Comparison of ENCODE assay signal across 10 cellular contexts in genomic region chr14:75514673-75515630, GRCh38. TPM values are rescaled to one million over a fixed set of nuclear protein-coding genes. Genes with fewer than 3 reads are reported as not detected.
DNase-seq lines count a peak whose midpoint lies in the region; ATAC-seq, FAIRE-seq and TF ChIP-seq lines count a peak whose summit lies in the region.
"Had no signal": no experiment of that assay in that cellular context is flagged by ENCODE, and none has a peak within 500 bp of the region (broad histone marks: within the 10 kb centered on the region; RNA-seq: fewer than 3 reads in every experiment).

No MANE protein-coding gene starts in this region.

- no peak overlapping the region for H3K9ac ChIP-seq in astrocyte (ENCODE audit: low read length)

- no peaks in the 10 kb centered on the region for H3K36me3 ChIP-seq in GM23338 (ENCODE audit: insufficient read depth)
- H3K36me3 ChIP-seq in astrocyte (ENCODE audit: insufficient read depth, low read length): no peaks in the 10 kb centered on the region
- no peaks in the 10 kb centered on the region for H3K36me3 ChIP-seq in lung (ENCODE audit: control insufficient read depth in 2 of 2, insufficient read depth in 2 of 2, low read length in 2 of 2)
- H3K36me3 ChIP-seq in urinary bladder (ENCODE audit: insufficient read depth): no peaks in the 10 kb centered on the region
- H3K36me3 ChIP-seq: SJSA1 had no signal

- H2AFZ ChIP-seq in GM23338: peak overlapping the region; percentile 97
- peak overlapping the region; percentile 54 for H2AFZ ChIP-seq in astrocyte (ENCODE audit: low read depth, low read length)

- H4K20me1 ChIP-seq in GM23338 (replicated peaks; ENCODE audit: insufficient read depth) (no peaks in the 10 kb centered on the region), astrocyte (ENCODE audit: insufficient read depth, low read length) (no peaks in the 10 kb centered on the region)

- no peaks in the 10 kb centered on the region for H3K36me3 Mint-ChIP-seq in GM23338 (ENCODE audit: low read depth)
- H3K36me3 Mint-ChIP-seq in astrocyte (ENCODE audit: low read depth, unreplicated experiment): no peaks in the 10 kb centered on the region

- H3K4me2 ChIP-seq in GM23338 (peak overlapping the region; percentile 51), astrocyte (ENCODE audit: low read length) (peak overlapping the region; percentile 78)

- H3K79me2 ChIP-seq in GM23338 (replicated peaks; ENCODE audit: insufficient read depth) (no peaks in the 10 kb centered on the region), astrocyte (ENCODE audit: insufficient read depth, low read length) (no peaks in the 10 kb centered on the region)

- no peak for FAIRE-seq in astrocyte (lab: Jason Lieb, UNC)

- DNase-seq in GM23338 (ENCODE audit: low spot score): peak; percentile 60
- DNase-seq in NOMO-1 treated with DMSO at 0.1 percent for 48 hours (lab: John Stamatoyannopoulos, UW; ENCODE audit: unreplicated experiment): peak; percentile 74
- no peak for DNase-seq in astrocyte (ENCODE audit: low read depth)
- DNase-seq in lung (ENCODE audit: low spot score): no peak
- no peak for DNase-seq in lower leg skin (ENCODE audit: low spot score in 2 of 2)
- no peak for DNase-seq in NCI-H2081 (lab: John Stamatoyannopoulos, UW)

- H3K4me3 ChIP-seq in GM23338 (no peak overlapping the region), astrocyte (ENCODE audit: insufficient read depth, low read depth, low read length) (no peak overlapping the region), lung (peak overlapping the region; percentile 9), urinary bladder (ENCODE audit: low read depth, low read length) (peak overlapping the region; percentile 19), lower leg skin (ENCODE audit: low read depth, poor library complexity, severe bottlenecking) (no peak overlapping the region)
- H3K4me3 ChIP-seq: SJSA1 had no signal

- H3K9me3 ChIP-seq in astrocyte (ENCODE audit: insufficient read depth, low read depth, low read length): no peaks in the 10 kb centered on the region
- H3K9me3 ChIP-seq in lung (ENCODE audit: control insufficient read depth in 2 of 2, insufficient read depth in 1 of 2, low read length in 1 of 2): peaks cover 5% of the 10 kb centered on the region in 2 donors
- H3K9me3 ChIP-seq: SJSA1 had no signal

- H3K27ac Mint-ChIP-seq in GM23338 (no peak overlapping the region), astrocyte (ENCODE audit: unreplicated experiment) (no peak overlapping the region)

- 0 out of 3 replicates have a peak, but pooled peaks have one; percentile 6 for TF ChIP-seq CTCF in GM12872 (IDR thresholded peaks at IDR 0.05; ENCODE audit: insufficient read depth, low read depth, low read length)
- peak; percentile 50 for TF ChIP-seq CTCF in GM23338 (conservative IDR thresholded peaks at IDR 0.05; ENCODE audit: low read depth in 2 of 2)
- no peak for TF ChIP-seq CTCF in astrocyte (IDR thresholded peaks at IDR 0.05; ENCODE audit: insufficient read depth, low read depth, low read length)
- no peak for TF ChIP-seq CTCF in lung (IDR thresholded peaks at IDR 0.05; ENCODE audit: control extremely low read depth, extremely low read depth)
- TF ChIP-seq CTCF in lower leg skin (IDR thresholded peaks at IDR 0.05): no peak

- peaks cover 11% of the 10 kb centered on the region for H3K4me1 ChIP-seq in GM23338 (ENCODE audit: insufficient read depth)
- H3K4me1 ChIP-seq in astrocyte (ENCODE audit: insufficient read depth, low read length): no peaks in the 10 kb centered on the region
- peaks cover 0 to 10% of the 10 kb centered on the region in 2 donors for H3K4me1 ChIP-seq in lung (ENCODE audit: control insufficient read depth in 2 of 2, insufficient read depth in 2 of 2, low read length in 2 of 2)
- H3K4me1 ChIP-seq in urinary bladder (ENCODE audit: insufficient read depth): no peaks in the 10 kb centered on the region
- H3K4me1 ChIP-seq: SJSA1 had no signal

- no peak for TF ChIP-seq POLR2A in lower leg skin (IDR thresholded peaks at IDR 0.05)

- H3K9me2 ChIP-seq in GM23338 (ENCODE audit: insufficient read depth): no peaks in the 10 kb centered on the region

- no peaks in the 10 kb centered on the region for H3K27me3 ChIP-seq in GM23338 (ENCODE audit: insufficient read depth)
- peaks cover 19% of the 10 kb centered on the region for H3K27me3 ChIP-seq in astrocyte (ENCODE audit: insufficient read depth, low read length)
- H3K27me3 ChIP-seq in lung (ENCODE audit: control insufficient read depth, insufficient read depth): no peaks in the 10 kb centered on the region
- H3K27me3 ChIP-seq: SJSA1 had no signal

- no peak overlapping the region for H3K4me3 Mint-ChIP-seq in GM23338
- no peak overlapping the region for H3K4me3 Mint-ChIP-seq in astrocyte (ENCODE audit: unreplicated experiment)

- intact Hi-C loops in lower leg skin (cut with DNase I; ENCODE audit: low total_unique reads): no loop called here

- H3K27me3 Mint-ChIP-seq in GM23338 (ENCODE audit: insufficient read depth, low read depth, poor library complexity) (peaks cover 3% of the 10 kb centered on the region), astrocyte (ENCODE audit: low read depth, unreplicated experiment) (peaks cover 7% of the 10 kb centered on the region)

- H3F3A ChIP-seq in GM23338 (replicated peaks; ENCODE audit: low read depth): 0 out of 2 replicates have a peak, but pooled peaks cover 3% of the 10 kb centered on the region

- H3K27ac ChIP-seq in GM23338 (ENCODE audit: low read depth): no peak overlapping the region
- no peak overlapping the region for H3K27ac ChIP-seq in astrocyte (ENCODE audit: low read depth, low read length)
- peak overlapping the region in 1 of 2 donors; percentile 33 for H3K27ac ChIP-seq in lung (ENCODE audit: low read depth in 1 of 2, low read length in 1 of 2)
- no peak overlapping the region for H3K27ac ChIP-seq in urinary bladder (ENCODE audit: low read depth)
- H3K27ac ChIP-seq: SJSA1 had no signal

- ATAC-seq in GM23338: peak; percentile 73
- peak; percentile 62 for ATAC-seq in lung (ENCODE audit: insufficient read depth, low FRiP score)

- H3K9me3 Mint-ChIP-seq in GM23338 (peaks cover 4% of the 10 kb centered on the region; the same call in 2 of the 3 replicates), astrocyte (ENCODE audit: unreplicated experiment) (peaks cover 16% of the 10 kb centered on the region)

- H3K4me1 Mint-ChIP-seq in GM23338: peaks cover 9% of the 10 kb centered on the region; the same call in 2 of the 3 replicates
- H3K4me1 Mint-ChIP-seq in astrocyte (ENCODE audit: low read depth, unreplicated experiment): no peaks in the 10 kb centered on the region

- WGBS in lung, 2 donors: 31 to 38% methylated on average over 29 of the region's 29 CpGs
- 38% methylated on average over 29 of the region's 29 CpGs for WGBS in urinary bladder
- WGBS in lower leg skin, 2 donors: 27 to 47% methylated on average over 29 of the region's 29 CpGs

TF ChIP-seq in GM23338, 12 proteins besides CTCF, POLR2A, EP300 and RAD21 (continues in another document):
- TF ChIP-seq, protein P1, sequence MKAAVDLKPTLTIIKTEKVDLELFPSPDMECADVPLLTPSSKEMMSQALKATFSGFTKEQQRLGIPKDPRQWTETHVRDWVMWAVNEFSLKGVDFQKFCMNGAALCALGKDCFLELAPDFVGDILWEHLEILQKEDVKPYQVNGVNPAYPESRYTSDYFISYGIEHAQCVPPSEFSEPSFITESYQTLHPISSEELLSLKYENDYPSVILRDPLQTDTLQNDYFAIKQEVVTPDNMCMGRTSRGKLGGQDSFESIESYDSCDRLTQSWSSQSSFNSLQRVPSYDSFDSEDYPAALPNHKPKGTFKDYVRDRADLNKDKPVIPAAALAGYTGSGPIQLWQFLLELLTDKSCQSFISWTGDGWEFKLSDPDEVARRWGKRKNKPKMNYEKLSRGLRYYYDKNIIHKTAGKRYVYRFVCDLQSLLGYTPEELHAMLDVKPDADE (IDR thresholded peaks at IDR 0.05): no peak
- no peak for TF ChIP-seq STAT1 (IDR thresholded peaks at IDR 0.05; ENCODE audit: unreplicated experiment)
- no peak for TF ChIP-seq EZH2phosphoT487 (IDR thresholded peaks at IDR 0.05; ENCODE audit: unreplicated experiment)
- TF ChIP-seq JUNB (IDR thresholded peaks at IDR 0.05; ENCODE audit: unreplicated experiment): no peak

RNA-seq across cellular contexts. Expression of gene BATF, which starts 7.3 kb away (rescaled TPM):
- total RNA-seq in GM23338 (2014; rRNA removed; shearing (Covaris generic)): not detected in 2 replicates
- polyA plus RNA-seq in GM23338 (2016; fragmentation: Nextera tagmentation; extraction: Ambion mirVana) (not detected in 2 replicates), lung (10 to 100 TPM; 15.2 to 74.3 TPM), urinary bladder (8.9 TPM)
- total RNA-seq in astrocyte (not detected in 2 replicates), lung (1 to 10 TPM; 7.4 to 8.2 TPM), urinary bladder (5.1 TPM), lower leg skin (1 to 10 TPM; 2.1 to 7.3 (median 4.6) TPM)
- total RNA-seq: renal cortical epithelial cell, SJSA1 had no signal

Comparison
In these comparisons a context has a peak if more than half of its experiments do, and no peak if none do; other contexts are left out.
1. CTCF ChIP-seq: peak in GM12872 (single experiment) and GM23338 (2 of 2); none in astrocyte (single experiment), lung (single experiment) and lower leg skin (0 of 3).
2. DNase-seq: peak in GM23338 (single experiment) and NOMO-1 treated with DMSO at 0.1 percent for 48 hours (single experiment); none in astrocyte (single experiment), lung (single experiment), lower leg skin (0 of 2) and NCI-H2081 (0 of 2).
3. H3K4me3 ChIP-seq: peak in lung (single experiment) and urinary bladder (single experiment); none in GM23338 (single experiment), astrocyte (single experiment) and lower leg skin (single experiment).